In the genomic region with DNA sequence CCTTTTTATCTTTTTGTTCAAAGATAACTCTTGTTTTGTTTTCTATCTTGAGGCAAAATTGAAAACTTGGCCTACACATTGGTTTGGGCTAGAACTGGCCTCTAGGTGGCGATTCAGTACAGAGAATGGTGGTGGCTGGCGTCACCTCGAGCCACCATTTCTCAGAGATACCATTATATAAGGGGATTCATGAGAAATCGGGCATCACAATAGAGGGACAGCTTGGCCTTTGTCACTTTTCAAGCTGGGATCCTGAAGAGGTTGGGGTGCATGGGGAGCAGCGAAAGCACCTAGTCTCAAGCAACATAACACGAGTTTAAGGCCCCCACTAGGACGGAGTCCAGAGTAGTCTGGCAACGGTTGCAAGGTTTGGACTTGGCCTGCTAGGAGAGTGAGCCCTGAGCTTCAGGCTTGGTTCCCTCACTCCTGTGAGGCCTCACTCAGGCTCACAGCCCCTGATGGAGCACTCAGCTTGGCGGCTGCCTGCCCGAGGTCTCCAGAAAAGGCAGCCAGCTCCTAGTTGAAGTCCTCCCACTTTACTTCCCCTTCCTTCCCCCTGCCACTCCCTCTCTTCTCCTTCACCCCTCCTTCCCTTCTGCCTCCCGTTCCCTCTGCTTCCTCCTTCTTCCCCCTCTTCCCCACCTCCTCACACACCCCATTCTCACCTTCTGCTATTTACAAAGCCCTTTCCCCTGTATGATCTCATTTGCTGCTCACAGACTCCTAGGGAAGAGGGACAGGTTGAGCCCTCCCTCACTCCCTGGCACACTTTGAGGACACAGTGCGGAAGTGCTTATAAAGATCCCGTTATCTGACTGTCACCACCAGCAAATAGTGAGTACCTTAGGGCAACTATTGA, we compare ENCODE assay signal across 1 cellular context.
TF ChIP-seq lines count a peak whose summit lies in the region.

No MANE protein-coding gene starts in this region.

TF ChIP-seq in HepG2, 621 proteins besides CTCF, POLR2A, EP300 and RAD21 (continued from another document and continues in another):
- peak in 1 of 2 experiments; percentile 47; a peak in 1 of 4 replicates for TF ChIP-seq KLF16 (CRISPR knock-in tag; IDR thresholded peaks at IDR 0.05)
- TF ChIP-seq ZFP41 (CRISPR knock-in tag; IDR thresholded peaks at IDR 0.05; ENCODE audit: borderline replicate concordance), result no peak
- TF ChIP-seq ZNF17 (CRISPR knock-in tag; IDR thresholded peaks at IDR 0.05), result no peak
- no peak for TF ChIP-seq HNRNPL (IDR thresholded peaks at IDR 0.05; ENCODE audit: low read depth, low read length)
- TF ChIP-seq ZNF652 (CRISPR knock-in tag; IDR thresholded peaks at IDR 0.05; ENCODE audit: borderline replicate concordance, low read depth), result no peak
- TF ChIP-seq SMYD3 (CRISPR knock-in tag; IDR thresholded peaks at IDR 0.05), result no peak
- no peak for TF ChIP-seq FOXK1 (CRISPR knock-in tag; IDR thresholded peaks at IDR 0.05; ENCODE audit: borderline replicate concordance, low read depth)
- no peak; the same call in 1 of the 2 replicates for TF ChIP-seq YEATS4 (CRISPR knock-in tag; IDR thresholded peaks at IDR 0.05; ENCODE audit: borderline replicate concordance)
- peak; percentile 39; the same call in 1 of the 2 replicates for TF ChIP-seq KLF6 (CRISPR knock-in tag; IDR thresholded peaks at IDR 0.05)
- TF ChIP-seq KAT2B (IDR thresholded peaks at IDR 0.05; ENCODE audit: borderline replicate concordance, low read depth, low read length), result no peak
- TF ChIP-seq PCBP2 (optimal IDR thresholded peaks at IDR 0.05; ENCODE audit: low read depth, low read length, poor library complexity, severe bottlenecking), result peak; percentile 51
- TF ChIP-seq ZFP36L1 (CRISPR knock-in tag; IDR thresholded peaks at IDR 0.05), result no peak
- TF ChIP-seq ERF (CRISPR knock-in tag; IDR thresholded peaks at IDR 0.05), result peak; percentile 54; the same call in 1 of the 2 replicates
- TF ChIP-seq MED1 (CRISPR knock-in tag; IDR thresholded peaks at IDR 0.05), result no peak
- TF ChIP-seq FOXK2 (IDR thresholded peaks at IDR 0.05), result no peak
- TF ChIP-seq CHD2 (IDR thresholded peaks at IDR 0.05; ENCODE audit: low read depth, low read length), result no peak
- TF ChIP-seq, protein P1, sequence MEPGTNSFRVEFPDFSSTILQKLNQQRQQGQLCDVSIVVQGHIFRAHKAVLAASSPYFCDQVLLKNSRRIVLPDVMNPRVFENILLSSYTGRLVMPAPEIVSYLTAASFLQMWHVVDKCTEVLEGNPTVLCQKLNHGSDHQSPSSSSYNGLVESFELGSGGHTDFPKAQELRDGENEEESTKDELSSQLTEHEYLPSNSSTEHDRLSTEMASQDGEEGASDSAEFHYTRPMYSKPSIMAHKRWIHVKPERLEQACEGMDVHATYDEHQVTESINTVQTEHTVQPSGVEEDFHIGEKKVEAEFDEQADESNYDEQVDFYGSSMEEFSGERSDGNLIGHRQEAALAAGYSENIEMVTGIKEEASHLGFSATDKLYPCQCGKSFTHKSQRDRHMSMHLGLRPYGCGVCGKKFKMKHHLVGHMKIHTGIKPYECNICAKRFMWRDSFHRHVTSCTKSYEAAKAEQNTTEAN (CRISPR knock-in tag; conservative IDR thresholded peaks at IDR 0.05), result no peak
- no peak for TF ChIP-seq CBX2 (IDR thresholded peaks at IDR 0.05; ENCODE audit: low read depth, low read length)
- no peak for TF ChIP-seq CBX2 (CRISPR knock-in tag; IDR thresholded peaks at IDR 0.05; ENCODE audit: low read depth)
- TF ChIP-seq, protein P2, sequence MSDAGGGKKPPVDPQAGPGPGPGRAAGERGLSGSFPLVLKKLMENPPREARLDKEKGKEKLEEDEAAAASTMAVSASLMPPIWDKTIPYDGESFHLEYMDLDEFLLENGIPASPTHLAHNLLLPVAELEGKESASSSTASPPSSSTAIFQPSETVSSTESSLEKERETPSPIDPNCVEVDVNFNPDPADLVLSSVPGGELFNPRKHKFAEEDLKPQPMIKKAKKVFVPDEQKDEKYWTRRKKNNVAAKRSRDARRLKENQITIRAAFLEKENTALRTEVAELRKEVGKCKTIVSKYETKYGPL (CRISPR knock-in tag; IDR thresholded peaks at IDR 0.05), result peak; percentile 83; the same call in 1 of the 2 replicates
- no peak for TF ChIP-seq ZNF891 (CRISPR knock-in tag; IDR thresholded peaks at IDR 0.05)
- TF ChIP-seq ZNF776 (CRISPR knock-in tag; IDR thresholded peaks at IDR 0.05), result no peak
- TF ChIP-seq ZNF547 (CRISPR knock-in tag; IDR thresholded peaks at IDR 0.05), result no peak
- TF ChIP-seq SMAD9 (CRISPR knock-in tag; IDR thresholded peaks at IDR 0.05), result no peak
- TF ChIP-seq ZBTB7B (CRISPR knock-in tag; IDR thresholded peaks at IDR 0.05), result no peak
- no peak for TF ChIP-seq CAMTA2 (CRISPR knock-in tag; IDR thresholded peaks at IDR 0.05; ENCODE audit: borderline replicate concordance)
- TF ChIP-seq, protein P3, sequence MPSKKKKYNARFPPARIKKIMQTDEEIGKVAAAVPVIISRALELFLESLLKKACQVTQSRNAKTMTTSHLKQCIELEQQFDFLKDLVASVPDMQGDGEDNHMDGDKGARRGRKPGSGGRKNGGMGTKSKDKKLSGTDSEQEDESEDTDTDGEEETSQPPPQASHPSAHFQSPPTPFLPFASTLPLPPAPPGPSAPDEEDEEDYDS (CRISPR knock-in tag; IDR thresholded peaks at IDR 0.05), result 0 out of 2 replicates have a peak, but pooled peaks have one; percentile 21
- no peak for TF ChIP-seq SP4 (CRISPR knock-in tag; IDR thresholded peaks at IDR 0.05)
- no peak for TF ChIP-seq ZNF12 (CRISPR knock-in tag; IDR thresholded peaks at IDR 0.05)
- no peak for TF ChIP-seq ZNF10 (CRISPR knock-in tag; IDR thresholded peaks at IDR 0.05; ENCODE audit: borderline replicate concordance, low read depth)
- TF ChIP-seq SETDB1 (CRISPR knock-in tag; IDR thresholded peaks at IDR 0.05; ENCODE audit: borderline replicate concordance), result no peak
- no peak for TF ChIP-seq ZSCAN20 (CRISPR knock-in tag; IDR thresholded peaks at IDR 0.05; ENCODE audit: borderline replicate concordance)
- TF ChIP-seq, protein P4, sequence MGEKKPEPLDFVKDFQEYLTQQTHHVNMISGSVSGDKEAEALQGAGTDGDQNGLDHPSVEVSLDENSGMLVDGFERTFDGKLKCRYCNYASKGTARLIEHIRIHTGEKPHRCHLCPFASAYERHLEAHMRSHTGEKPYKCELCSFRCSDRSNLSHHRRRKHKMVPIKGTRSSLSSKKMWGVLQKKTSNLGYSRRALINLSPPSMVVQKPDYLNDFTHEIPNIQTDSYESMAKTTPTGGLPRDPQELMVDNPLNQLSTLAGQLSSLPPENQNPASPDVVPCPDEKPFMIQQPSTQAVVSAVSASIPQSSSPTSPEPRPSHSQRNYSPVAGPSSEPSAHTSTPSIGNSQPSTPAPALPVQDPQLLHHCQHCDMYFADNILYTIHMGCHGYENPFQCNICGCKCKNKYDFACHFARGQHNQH (CRISPR knock-in tag; IDR thresholded peaks at IDR 0.05), result peak; percentile 57; the same call in 1 of the 2 replicates
- TF ChIP-seq, protein P5, sequence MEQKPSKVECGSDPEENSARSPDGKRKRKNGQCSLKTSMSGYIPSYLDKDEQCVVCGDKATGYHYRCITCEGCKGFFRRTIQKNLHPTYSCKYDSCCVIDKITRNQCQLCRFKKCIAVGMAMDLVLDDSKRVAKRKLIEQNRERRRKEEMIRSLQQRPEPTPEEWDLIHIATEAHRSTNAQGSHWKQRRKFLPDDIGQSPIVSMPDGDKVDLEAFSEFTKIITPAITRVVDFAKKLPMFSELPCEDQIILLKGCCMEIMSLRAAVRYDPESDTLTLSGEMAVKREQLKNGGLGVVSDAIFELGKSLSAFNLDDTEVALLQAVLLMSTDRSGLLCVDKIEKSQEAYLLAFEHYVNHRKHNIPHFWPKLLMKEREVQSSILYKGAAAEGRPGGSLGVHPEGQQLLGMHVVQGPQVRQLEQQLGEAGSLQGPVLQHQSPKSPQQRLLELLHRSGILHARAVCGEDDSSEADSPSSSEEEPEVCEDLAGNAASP (CRISPR knock-in tag; IDR thresholded peaks at IDR 0.05; ENCODE audit: borderline replicate concordance), result no peak
- TF ChIP-seq, protein P6, sequence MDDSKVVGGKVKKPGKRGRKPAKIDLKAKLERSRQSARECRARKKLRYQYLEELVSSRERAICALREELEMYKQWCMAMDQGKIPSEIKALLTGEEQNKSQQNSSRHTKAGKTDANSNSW (CRISPR knock-in tag; IDR thresholded peaks at IDR 0.05; ENCODE audit: borderline replicate concordance), result no peak
- no peak for TF ChIP-seq STAT5B (CRISPR knock-in tag; IDR thresholded peaks at IDR 0.05)
- TF ChIP-seq, protein P7, sequence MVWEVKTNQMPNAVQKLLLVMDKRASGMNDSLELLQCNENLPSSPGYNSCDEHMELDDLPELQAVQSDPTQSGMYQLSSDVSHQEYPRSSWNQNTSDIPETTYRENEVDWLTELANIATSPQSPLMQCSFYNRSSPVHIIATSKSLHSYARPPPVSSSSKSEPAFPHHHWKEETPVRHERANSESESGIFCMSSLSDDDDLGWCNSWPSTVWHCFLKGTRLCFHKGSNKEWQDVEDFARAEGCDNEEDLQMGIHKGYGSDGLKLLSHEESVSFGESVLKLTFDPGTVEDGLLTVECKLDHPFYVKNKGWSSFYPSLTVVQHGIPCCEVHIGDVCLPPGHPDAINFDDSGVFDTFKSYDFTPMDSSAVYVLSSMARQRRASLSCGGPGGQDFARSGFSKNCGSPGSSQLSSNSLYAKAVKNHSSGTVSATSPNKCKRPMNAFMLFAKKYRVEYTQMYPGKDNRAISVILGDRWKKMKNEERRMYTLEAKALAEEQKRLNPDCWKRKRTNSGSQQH (CRISPR knock-in tag; IDR thresholded peaks at IDR 0.05; ENCODE audit: low read depth), result no peak
- TF ChIP-seq SRF (IDR thresholded peaks at IDR 0.05; ENCODE audit: low read depth, low read length), result no peak
- TF ChIP-seq ZNF367 (CRISPR knock-in tag; IDR thresholded peaks at IDR 0.05; ENCODE audit: borderline replicate concordance), result no peak
- no peak for TF ChIP-seq ZNF530 (CRISPR knock-in tag; IDR thresholded peaks at IDR 0.05; ENCODE audit: low read depth)
- TF ChIP-seq ZNF460 (CRISPR knock-in tag; IDR thresholded peaks at IDR 0.05; ENCODE audit: borderline replicate concordance), result no peak
- TF ChIP-seq, protein P8, sequence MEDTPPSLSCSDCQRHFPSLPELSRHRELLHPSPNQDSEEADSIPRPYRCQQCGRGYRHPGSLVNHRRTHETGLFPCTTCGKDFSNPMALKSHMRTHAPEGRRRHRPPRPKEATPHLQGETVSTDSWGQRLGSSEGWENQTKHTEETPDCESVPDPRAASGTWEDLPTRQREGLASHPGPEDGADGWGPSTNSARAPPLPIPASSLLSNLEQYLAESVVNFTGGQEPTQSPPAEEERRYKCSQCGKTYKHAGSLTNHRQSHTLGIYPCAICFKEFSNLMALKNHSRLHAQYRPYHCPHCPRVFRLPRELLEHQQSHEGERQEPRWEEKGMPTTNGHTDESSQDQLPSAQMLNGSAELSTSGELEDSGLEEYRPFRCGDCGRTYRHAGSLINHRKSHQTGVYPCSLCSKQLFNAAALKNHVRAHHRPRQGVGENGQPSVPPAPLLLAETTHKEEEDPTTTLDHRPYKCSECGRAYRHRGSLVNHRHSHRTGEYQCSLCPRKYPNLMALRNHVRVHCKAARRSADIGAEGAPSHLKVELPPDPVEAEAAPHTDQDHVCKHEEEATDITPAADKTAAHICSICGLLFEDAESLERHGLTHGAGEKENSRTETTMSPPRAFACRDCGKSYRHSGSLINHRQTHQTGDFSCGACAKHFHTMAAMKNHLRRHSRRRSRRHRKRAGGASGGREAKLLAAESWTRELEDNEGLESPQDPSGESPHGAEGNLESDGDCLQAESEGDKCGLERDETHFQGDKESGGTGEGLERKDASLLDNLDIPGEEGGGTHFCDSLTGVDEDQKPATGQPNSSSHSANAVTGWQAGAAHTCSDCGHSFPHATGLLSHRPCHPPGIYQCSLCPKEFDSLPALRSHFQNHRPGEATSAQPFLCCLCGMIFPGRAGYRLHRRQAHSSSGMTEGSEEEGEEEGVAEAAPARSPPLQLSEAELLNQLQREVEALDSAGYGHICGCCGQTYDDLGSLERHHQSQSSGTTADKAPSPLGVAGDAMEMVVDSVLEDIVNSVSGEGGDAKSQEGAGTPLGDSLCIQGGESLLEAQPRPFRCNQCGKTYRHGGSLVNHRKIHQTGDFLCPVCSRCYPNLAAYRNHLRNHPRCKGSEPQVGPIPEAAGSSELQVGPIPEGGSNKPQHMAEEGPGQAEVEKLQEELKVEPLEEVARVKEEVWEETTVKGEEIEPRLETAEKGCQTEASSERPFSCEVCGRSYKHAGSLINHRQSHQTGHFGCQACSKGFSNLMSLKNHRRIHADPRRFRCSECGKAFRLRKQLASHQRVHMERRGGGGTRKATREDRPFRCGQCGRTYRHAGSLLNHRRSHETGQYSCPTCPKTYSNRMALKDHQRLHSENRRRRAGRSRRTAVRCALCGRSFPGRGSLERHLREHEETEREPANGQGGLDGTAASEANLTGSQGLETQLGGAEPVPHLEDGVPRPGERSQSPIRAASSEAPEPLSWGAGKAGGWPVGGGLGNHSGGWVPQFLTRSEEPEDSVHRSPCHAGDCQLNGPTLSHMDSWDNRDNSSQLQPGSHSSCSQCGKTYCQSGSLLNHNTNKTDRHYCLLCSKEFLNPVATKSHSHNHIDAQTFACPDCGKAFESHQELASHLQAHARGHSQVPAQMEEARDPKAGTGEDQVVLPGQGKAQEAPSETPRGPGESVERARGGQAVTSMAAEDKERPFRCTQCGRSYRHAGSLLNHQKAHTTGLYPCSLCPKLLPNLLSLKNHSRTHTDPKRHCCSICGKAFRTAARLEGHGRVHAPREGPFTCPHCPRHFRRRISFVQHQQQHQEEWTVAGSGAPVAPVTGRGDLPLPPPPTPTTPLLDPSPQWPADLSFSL (CRISPR knock-in tag; IDR thresholded peaks at IDR 0.05), result no peak
- TF ChIP-seq BCL6 (CRISPR knock-in tag; IDR thresholded peaks at IDR 0.05), result no peak
- no peak for TF ChIP-seq HNF4A (CRISPR knock-in tag; IDR thresholded peaks at IDR 0.05)
- TF ChIP-seq, protein P9, sequence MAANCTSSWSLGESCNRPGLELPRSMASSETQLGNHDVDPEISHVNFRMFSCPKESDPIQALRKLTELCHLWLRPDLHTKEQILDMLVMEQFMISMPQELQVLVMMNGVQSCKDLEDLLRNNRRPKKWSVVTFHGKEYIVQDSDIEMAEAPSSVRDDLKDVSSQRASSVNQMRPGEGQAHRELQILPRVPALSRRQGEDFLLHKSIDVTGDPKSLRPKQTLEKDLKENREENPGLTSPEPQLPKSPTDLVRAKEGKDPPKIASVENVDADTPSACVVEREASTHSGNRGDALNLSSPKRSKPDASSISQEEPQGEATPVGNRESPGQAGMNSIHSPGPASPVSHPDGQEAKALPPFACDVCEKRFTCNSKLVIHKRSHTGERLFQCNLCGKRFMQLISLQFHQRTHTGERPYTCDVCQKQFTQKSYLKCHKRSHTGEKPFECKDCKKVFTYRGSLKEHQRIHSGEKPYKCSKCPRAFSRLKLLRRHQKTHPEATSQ (CRISPR knock-in tag; IDR thresholded peaks at IDR 0.05; ENCODE audit: borderline replicate concordance), result no peak
